Comparison of ENCODE assay signal across 26 cellular contexts in the genomic region with DNA sequence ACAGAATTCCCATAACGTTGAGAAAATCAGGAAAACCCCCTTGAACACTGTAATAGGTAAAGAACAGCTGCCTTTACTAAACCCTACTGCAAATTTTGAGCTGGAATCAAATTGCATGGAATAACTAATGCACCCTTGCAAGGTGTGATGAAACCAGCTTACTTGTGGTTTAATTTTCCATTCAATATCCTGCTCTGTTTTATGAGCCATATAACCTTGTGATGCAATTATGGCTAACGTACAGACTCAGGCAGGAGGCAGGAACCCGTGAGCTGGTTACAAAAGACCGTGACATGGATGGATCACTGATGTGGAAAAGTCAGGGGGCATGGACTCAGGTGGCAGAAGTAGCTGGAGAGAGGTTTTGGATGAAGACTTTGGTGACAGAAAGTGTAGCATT.
DNase-seq lines count a peak whose midpoint lies in the region; ATAC-seq, FAIRE-seq and TF ChIP-seq lines count a peak whose summit lies in the region.
"Had no signal": no experiment of that assay in that cellular context is flagged by ENCODE, and none has a peak within 500 bp of the region (broad histone marks: within the 10 kb centered on the region; RNA-seq: fewer than 3 reads in every experiment).

No MANE protein-coding gene starts in this region.

- H3K4me3 ChIP-seq in bronchial epithelial cell (ENCODE audit: low read depth, low read length) (no peak overlapping the region), testis (no peak overlapping the region)
- H3K4me3 ChIP-seq: BLaER1 treated with 17β-estradiol and CSF1 and Interleukin-3, amounts not matched to agents 10 nM and 100 nM; thoracic aorta; uterus had no signal

- H3K27ac ChIP-seq in testis, result no peak overlapping the region
- H3K27ac ChIP-seq: BLaER1 treated with 17β-estradiol and CSF1 and Interleukin-3, amounts not matched to agents 10 nM and 100 nM; thoracic aorta; uterus had no signal

- no peak for TF ChIP-seq CTCF in bronchial epithelial cell (IDR thresholded peaks at IDR 0.05; ENCODE audit: insufficient read depth, low read length, severe bottlenecking)
- TF ChIP-seq CTCF in testis (IDR thresholded peaks at IDR 0.05), result no peak

- no peak for FAIRE-seq in bronchial epithelial cell (lab: Jason Lieb, UNC)
- FAIRE-seq: GM18507 had no signal

- H3K4me1 ChIP-seq in testis, result no peaks in the 10 kb centered on the region
- H3K4me1 ChIP-seq: Caco-2, uterus had no signal

- 83 to 92% methylated on average over 4 of the region's 4 CpGs for WGBS in testis, 2 donors

- intact Hi-C loops in testis (cut with DNase I; ENCODE audit: low total_unique reads), result no loop called here

- no peaks in the 10 kb centered on the region for H3K9me3 ChIP-seq in testis
- H3K9me3 ChIP-seq: Caco-2, SK-N-SH, thoracic aorta, uterus had no signal

- H3K36me3 ChIP-seq in bronchial epithelial cell (ENCODE audit: control insufficient read depth, insufficient read depth, low read length) (no peaks in the 10 kb centered on the region), testis (ENCODE audit: low read depth, missing control alignments) (no peaks in the 10 kb centered on the region)
- H3K36me3 ChIP-seq: BLaER1 treated with 17β-estradiol and CSF1 and Interleukin-3, amounts not matched to agents 10 nM and 100 nM; thoracic aorta; uterus had no signal

- no peaks in the 10 kb centered on the region for H3K27me3 ChIP-seq in bronchial epithelial cell (ENCODE audit: control insufficient read depth, insufficient read depth, low read length)
- no peaks in the 10 kb centered on the region for H3K27me3 ChIP-seq in testis
- H3K27me3 ChIP-seq: BLaER1 treated with 17β-estradiol and CSF1 and Interleukin-3, amounts not matched to agents 10 nM and 100 nM; uterus had no signal

- no peak for TF ChIP-seq POLR2A in testis (IDR thresholded peaks at IDR 0.05)

- ATAC-seq in HG03521 (IDR thresholded peaks at IDR 0.05; ENCODE audit: unreplicated experiment), result no peak
- ATAC-seq: activated CD4-positive, alpha-beta T cell treated with anti-CD3 and anti-CD28 coated beads for 36 hours; activated naive CD8-positive, alpha-beta T cell treated with anti-CD3 and anti-CD28 coated beads, Interleukin-2, amount 50 U/mL, for 24 hours; activated T-cell treated with anti-CD3 and anti-CD28 coated beads, Interleukin-2, amount 50 U/mL, for 4 hours; HCT116; sciatic nerve had no signal

- peak; percentile 11 for DNase-seq in HCEC 1CT
- DNase-seq in NCI-H2107 treated with DMSO at 0.1 percent for 48 hours (lab: John Stamatoyannopoulos, UW; ENCODE audit: unreplicated experiment), result peak; percentile 91
- DNase-seq in bronchial epithelial cell (ENCODE audit: low read depth), result peak; percentile 52
- peak; percentile 76 for DNase-seq in left kidney (ENCODE audit: low read depth, low spot score)
- no peak for DNase-seq in iPS-NIHi11 (ENCODE audit: low spot score)
- no peak for DNase-seq in testis
- no peak for DNase-seq in activated CD4-positive, CD25-positive, alpha-beta regulatory T cell treated with anti-CD3 and anti-CD28 coated beads, Interleukin-2, amount 50 U/mL, for 72 hours
- DNase-seq: activated CD4-positive, alpha-beta T cell treated with anti-CD3 and anti-CD28 coated beads for 36 hours; activated naive CD8-positive, alpha-beta T cell treated with anti-CD3 and anti-CD28 coated beads, Interleukin-2, amount 50 U/mL, for 24 hours; activated T-cell treated with anti-CD3 and anti-CD28 coated beads, Interleukin-2, amount 50 U/mL, for 4 hours; Caco-2; cerebellar nuclear complex; DND-41; KG1; MM.1S; posterior cingulate gyrus; SK-N-SH; stimulated activated naive CD4-positive, alpha-beta T cell treated with Interleukin-2 at 50 U/mL for 16 hours; T-helper 2 cell; uterus had no signal

Comparison
In these comparisons a context has a peak if more than half of its experiments do, and no peak if none do; other contexts are left out.
1. DNase-seq: peak in HCEC 1CT (single experiment), NCI-H2107 treated with DMSO at 0.1 percent for 48 hours (single experiment), bronchial epithelial cell (single experiment) and left kidney (single experiment); none in iPS-NIHi11 (single experiment), testis (single experiment) and activated CD4-positive, CD25-positive, alpha-beta regulatory T cell treated with anti-CD3 and anti-CD28 coated beads, Interleukin-2, amount 50 U/mL, for 72 hours (single experiment).